14 cellular contexts compared by ENCODE assay signal in the genomic region with DNA sequence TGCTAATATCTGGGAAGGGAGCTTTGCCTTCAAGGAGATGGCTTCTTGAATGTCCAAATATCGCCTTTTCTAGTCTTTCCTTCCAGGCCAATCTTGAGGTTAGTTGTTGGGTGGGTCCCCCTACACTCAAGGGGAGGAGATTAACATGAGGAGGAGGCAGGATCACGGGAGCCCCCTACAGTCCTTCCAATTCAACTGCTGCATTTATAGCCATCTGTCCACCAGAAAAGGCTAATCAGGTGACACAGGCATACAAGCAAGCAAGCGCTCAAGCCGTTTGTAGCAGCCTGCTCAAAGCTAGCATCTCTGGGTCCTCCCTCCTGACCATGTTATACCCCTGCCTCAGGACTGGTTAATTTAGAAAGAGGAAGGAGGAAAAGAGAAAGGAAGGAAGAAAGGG.
DNase-seq lines count a peak whose midpoint lies in the region; ATAC-seq and TF ChIP-seq lines count a peak whose summit lies in the region.
"Had no signal": no experiment of that assay in that cellular context is flagged by ENCODE, and none has a peak within 500 bp of the region (broad histone marks: within the 10 kb centered on the region; RNA-seq: fewer than 3 reads in every experiment).

No MANE protein-coding gene starts in this region.

- H4K20me1 ChIP-seq in H9 (ENCODE audit: control insufficient read depth, insufficient read depth, insufficient read length): no peaks in the 10 kb centered on the region

- no peak overlapping the region for H3T11ph ChIP-seq in H9 (ENCODE audit: low read length)

- peaks cover 11 to 12% of the 10 kb centered on the region in 2 experiments; a peak in 3 of 4 replicates for H3K4me1 Mint-ChIP-seq in H9
- H3K4me1 Mint-ChIP-seq in glutamatergic neuron (ENCODE audit: low read depth, unreplicated experiment): peaks cover 2% of the 10 kb centered on the region

- H2BK20ac ChIP-seq in H9 (ENCODE audit: low read depth, low read length, poor library complexity, severe bottlenecking): no peak overlapping the region

- H2BK15ac ChIP-seq in H9 (ENCODE audit: low read depth, low read length): no peak overlapping the region

- H3K18ac ChIP-seq in H9 (ENCODE audit: insufficient read length, low read depth, low read length): no peak overlapping the region

- H2AFZ ChIP-seq in H9 (ENCODE audit: low read length): peak overlapping the region; percentile 71

- H2BK5ac ChIP-seq in H9 (ENCODE audit: insufficient read length, low read length): no peak overlapping the region

- peak; percentile 60 for TF ChIP-seq CTCF in H9 (conservative IDR thresholded peaks at IDR 0.05)
- TF ChIP-seq CTCF in glutamatergic neuron (IDR thresholded peaks at IDR 0.05; ENCODE audit: partially characterized antibody, unreplicated experiment): peak; percentile 21

- H3K9me3 Mint-ChIP-seq in H9: peaks cover 0 to 7% of the 10 kb centered on the region in 2 experiments; a peak in 4 of 5 replicates
- H3K9me3 Mint-ChIP-seq in glutamatergic neuron (ENCODE audit: unreplicated experiment): peaks cover 1% of the 10 kb centered on the region

- H3K9ac ChIP-seq in H9 (ENCODE audit: extremely low read depth, insufficient read length, low read length): no peak overlapping the region

- H3K4ac ChIP-seq in H9 (ENCODE audit: low read depth, low read length): no peak overlapping the region

- no peak overlapping the region for H3K27ac ChIP-seq in H9 (ENCODE audit: insufficient read length, low read depth, low read length)
- H3K27ac ChIP-seq: epithelial cell of prostate, Peyer's patch, tibial artery had no signal

- no peaks in the 10 kb centered on the region for H3K9me3 ChIP-seq in H9 (ENCODE audit: control insufficient read depth, low read depth, low read length)
- H3K9me3 ChIP-seq: Peyer's patch, tibial artery had no signal

- peak overlapping the region; percentile 21 for H3K4me2 ChIP-seq in H9 (ENCODE audit: insufficient read depth, insufficient read length, low read length)

- H4K5ac ChIP-seq in H9 (ENCODE audit: insufficient read length, low read depth, low read length): no peak overlapping the region

- peaks cover 7% of the 10 kb centered on the region; the same call in 1 of the 2 replicates for H3K27me3 Mint-ChIP-seq in H9 (ENCODE audit: low read depth)
- no peaks in the 10 kb centered on the region for H3K27me3 Mint-ChIP-seq in glutamatergic neuron (ENCODE audit: unreplicated experiment)

- H3K14ac ChIP-seq in H9 (ENCODE audit: insufficient read depth, low read length): no peak overlapping the region

- no CpG with 5 or more reads among the region's 4 CpGs for WGBS in H9 (ENCODE audit: extremely low coverage, insufficient read length, low lambda C conversion rate)

- no peaks in the 10 kb centered on the region for H3K79me1 ChIP-seq in H9 (ENCODE audit: insufficient read depth, low read depth, low read length, poor library complexity, severe bottlenecking)

- no peaks in the 10 kb centered on the region for H3K79me2 ChIP-seq in H9 (ENCODE audit: insufficient read depth, low read length)

- no peaks in the 10 kb centered on the region for H3K4me1 ChIP-seq in H9 (ENCODE audit: insufficient read depth, low read length)
- H3K4me1 ChIP-seq: Peyer's patch, tibial artery had no signal

- no peak overlapping the region for H2BK120ac ChIP-seq in H9 (ENCODE audit: low read depth, low read length, poor library complexity, severe bottlenecking)

- H3K56ac ChIP-seq in H9 (ENCODE audit: insufficient read length, low read depth, low read length): no peak overlapping the region

- no peak overlapping the region for H2BK12ac ChIP-seq in H9 (ENCODE audit: insufficient read length, low read depth, low read length)

- H3K36me3 Mint-ChIP-seq in H9 (ENCODE audit: insufficient read depth in 1 of 3, low read depth in 3 of 3) (no peaks in the 10 kb centered on the region), glutamatergic neuron (ENCODE audit: unreplicated experiment) (no peaks in the 10 kb centered on the region)
- H3K36me3 Mint-ChIP-seq: brain had no signal

- H3K27ac Mint-ChIP-seq in H9 (peak overlapping the region in 1 of 3 experiments; percentile 63; a peak in 1 of 7 replicates), glutamatergic neuron (ENCODE audit: unreplicated experiment) (no peak overlapping the region)

- no peaks in the 10 kb centered on the region for H3K27me3 ChIP-seq in H9 (ENCODE audit: insufficient read depth, low read length)
- H3K27me3 ChIP-seq: Peyer's patch had no signal

- H3K23me2 ChIP-seq in H9 (ENCODE audit: insufficient read length, low read depth, low read length, poor library complexity, severe bottlenecking): no peaks in the 10 kb centered on the region

- H3K4me3 Mint-ChIP-seq in H9: no peak overlapping the region; a peak in 1 of 5 replicates
- no peak overlapping the region for H3K4me3 Mint-ChIP-seq in glutamatergic neuron (ENCODE audit: unreplicated experiment)
- H3K4me3 Mint-ChIP-seq: brain had no signal

- H3K23ac ChIP-seq in H9 (ENCODE audit: insufficient read length, low read depth, low read length): no peak overlapping the region

- no peak overlapping the region for H4K91ac ChIP-seq in H9 (ENCODE audit: insufficient read length, low read depth, low read length)

- peak; percentile 19 for DNase-seq in A172 (ENCODE audit: low spot score)
- DNase-seq in H9: peak; percentile 81
- peak; percentile 10 for DNase-seq in RPMI8226
- DNase-seq in glutamatergic neuron: no peak
- DNase-seq in HCEC 1CT: no peak
- DNase-seq: NCI-H1436, Peyer's patch, small intestine, tibial artery had no signal

- no peak overlapping the region for H2AK5ac ChIP-seq in H9 (ENCODE audit: insufficient read length, low read length)

- no peak overlapping the region for H4K8ac ChIP-seq in H9 (replicated peaks; ENCODE audit: insufficient read length, low read depth, low read length)

- ATAC-seq in GM18861 (IDR thresholded peaks at IDR 0.05; ENCODE audit: unreplicated experiment): no peak
- no peak for ATAC-seq in GM19328 (IDR thresholded peaks at IDR 0.05; ENCODE audit: unreplicated experiment)
- no peak for ATAC-seq in HG03139 (IDR thresholded peaks at IDR 0.05; ENCODE audit: unreplicated experiment)

Comparison
In these comparisons a context has a peak if more than half of its experiments do, and no peak if none do; other contexts are left out.
1. DNase-seq: peak in A172 (single experiment), H9 (single experiment) and RPMI8226 (single experiment); none in glutamatergic neuron (single experiment) and HCEC 1CT (single experiment).